In the genomic region with DNA sequence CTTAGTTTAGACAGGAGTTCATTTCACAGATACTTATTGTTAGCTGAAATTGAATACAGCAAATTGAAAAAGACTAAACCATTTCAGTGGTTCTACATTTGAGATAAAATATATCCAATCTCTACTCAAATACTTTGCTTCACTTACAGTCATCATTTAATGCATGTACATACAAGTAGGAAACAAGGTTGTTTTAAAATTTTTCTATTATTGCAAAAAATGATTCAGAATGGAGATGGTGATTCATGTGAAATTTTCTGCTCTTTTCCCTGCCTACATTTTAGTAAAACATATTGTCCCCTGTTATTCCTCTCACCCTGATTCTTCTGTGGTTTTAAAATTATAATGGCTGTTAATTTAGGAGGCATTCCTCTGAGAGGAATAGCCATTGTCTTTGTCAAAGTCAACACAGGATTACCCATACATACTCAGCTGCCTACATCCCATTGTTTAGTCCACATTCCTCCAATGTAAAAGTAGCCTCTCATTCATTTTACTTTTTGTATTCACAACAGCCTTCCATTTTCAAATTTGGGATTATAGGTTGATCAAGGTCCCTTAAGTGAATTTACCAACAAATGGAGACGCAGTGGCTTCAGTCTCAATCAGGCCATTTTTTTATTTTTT, we compare ENCODE assay signal across 22 cellular contexts.
DNase-seq lines count a peak whose midpoint lies in the region; ATAC-seq, FAIRE-seq and TF ChIP-seq lines count a peak whose summit lies in the region.
"Had no signal": no experiment of that assay in that cellular context is flagged by ENCODE, and none has a peak within 500 bp of the region (broad histone marks: within the 10 kb centered on the region; RNA-seq: fewer than 3 reads in every experiment).

No MANE protein-coding gene starts in this region.

- no peak overlapping the region for H3K18ac ChIP-seq in mesendoderm (ENCODE audit: low read length)

- peaks cover 25% of the 10 kb centered on the region for H3K9me3 ChIP-seq in HUES48 (ENCODE audit: control insufficient read depth, insufficient read depth, low read length)
- H3K9me3 ChIP-seq in kidney (ENCODE audit: control insufficient read depth in 1 of 2, low read length in 2 of 2), result no peaks in the 10 kb centered on the region

- H3K36me3 Mint-ChIP-seq in activated T-helper 17 cell treated with anti-CD3 and anti-CD28 coated beads, Interleukin-2, amount 50 U/mL, for 72 hours (ENCODE audit: low read depth), result no peaks in the 10 kb centered on the region
- H3K36me3 Mint-ChIP-seq: CD4-positive, alpha-beta memory T cell; IgD-negative memory B cell had no signal

- H3K4ac ChIP-seq in mesendoderm (ENCODE audit: low read depth, low read length), result no peak overlapping the region

- intact Hi-C loops in kidney (cut with DNase I), result no loop called here

- no CpG with 5 or more reads among the region's 1 CpG for WGBS in mesendoderm (ENCODE audit: extremely low coverage, insufficient coverage, low lambda C conversion rate)

- no peaks in the 10 kb centered on the region for H3K4me1 Mint-ChIP-seq in activated T-helper 17 cell treated with anti-CD3 and anti-CD28 coated beads, Interleukin-2, amount 50 U/mL, for 72 hours
- H3K4me1 Mint-ChIP-seq: CD4-positive, alpha-beta memory T cell had no signal

- H3K27ac ChIP-seq in HUES48 (ENCODE audit: low read depth, low read length) (peak overlapping the region; percentile 90), mesendoderm (ENCODE audit: low read depth, low read length) (no peak overlapping the region), kidney (ENCODE audit: low read depth in 2 of 2, low read length in 2 of 2) (no peak overlapping the region)
- H3K27ac ChIP-seq: KMS-11, RWPE1 had no signal

- no peaks in the 10 kb centered on the region for H3K36me3 ChIP-seq in HUES48 (ENCODE audit: control insufficient read depth, insufficient read depth, low read length)
- H3K36me3 ChIP-seq in bronchial epithelial cell (ENCODE audit: control insufficient read depth, insufficient read depth, low read length), result no peaks in the 10 kb centered on the region
- H3K36me3 ChIP-seq in mesendoderm (ENCODE audit: control insufficient read depth, insufficient read depth, low read length), result no peaks in the 10 kb centered on the region
- H3K36me3 ChIP-seq in kidney (ENCODE audit: control insufficient read depth in 1 of 2, insufficient read depth in 2 of 2, low read length in 2 of 2), result no peaks in the 10 kb centered on the region

- no peak overlapping the region for H2BK15ac ChIP-seq in mesendoderm (replicated peaks; ENCODE audit: low read depth)

- no peaks in the 10 kb centered on the region for H3K27me3 Mint-ChIP-seq in activated T-helper 17 cell treated with anti-CD3 and anti-CD28 coated beads, Interleukin-2, amount 50 U/mL, for 72 hours
- H3K27me3 Mint-ChIP-seq: CD4-positive, alpha-beta memory T cell; IgD-negative memory B cell had no signal

- H3K4me1 ChIP-seq in HUES48 (ENCODE audit: control insufficient read depth, insufficient read depth, low read length) (peaks cover 16% of the 10 kb centered on the region), mesendoderm (ENCODE audit: control insufficient read depth, low read depth, low read length) (no peaks in the 10 kb centered on the region), kidney (ENCODE audit: control insufficient read depth in 1 of 2, insufficient read depth in 1 of 2, low read depth in 1 of 2, low read length in 2 of 2) (no peaks in the 10 kb centered on the region)

- FAIRE-seq in bronchial epithelial cell (lab: Jason Lieb, UNC) (no peak), kidney (lab: Jason Lieb, UNC) (no peak)
- FAIRE-seq: G401.6 had no signal

- H3K9me3 Mint-ChIP-seq in activated T-helper 17 cell treated with anti-CD3 and anti-CD28 coated beads, Interleukin-2, amount 50 U/mL, for 72 hours, result peaks cover 6% of the 10 kb centered on the region

- H3K23ac ChIP-seq in mesendoderm (ENCODE audit: low read length), result no peak overlapping the region

- TF ChIP-seq CTCF in bronchial epithelial cell (IDR thresholded peaks at IDR 0.05; ENCODE audit: insufficient read depth, low read length, severe bottlenecking) (no peak), kidney (IDR thresholded peaks at IDR 0.05; ENCODE audit: borderline replicate concordance, extremely low read depth, insufficient read depth) (no peak)

- no peak overlapping the region; the same call in 1 of the 2 replicates for H3K4me3 ChIP-seq in HUES48 (ENCODE audit: low read depth, low read length)
- no peak overlapping the region for H3K4me3 ChIP-seq in bronchial epithelial cell (ENCODE audit: low read depth, low read length)
- no peak overlapping the region for H3K4me3 ChIP-seq in mesendoderm (ENCODE audit: low read length)
- H3K4me3 ChIP-seq in kidney (ENCODE audit: low read length in 2 of 2), result no peak overlapping the region

- H3K27ac Mint-ChIP-seq in activated T-helper 17 cell treated with anti-CD3 and anti-CD28 coated beads, Interleukin-2, amount 50 U/mL, for 72 hours, result no peak overlapping the region
- H3K27ac Mint-ChIP-seq: CD4-positive, alpha-beta memory T cell had no signal

- DNase-seq in bronchial epithelial cell (ENCODE audit: low read depth) (peak; percentile 55), iPS DF 19.7 (ENCODE audit: low read depth, low spot score) (peak; percentile 33), mesendoderm (peak; percentile 57), kidney (no peak)
- DNase-seq: C1 segment of cervical spinal cord; CD4-positive, alpha-beta memory T cell; COR-L47; NCI-H1048; NCI-H1417; NCI-H1694; NCI-H2029 treated with DMSO at 0.1 percent for 48 hours; NCI-H2227 treated with DMSO at 0.1 percent for 48 hours; NCI-H526 treated with DMSO at 0.1 percent for 48 hours; SHP77 had no signal

- H3K79me2 ChIP-seq in mesendoderm (ENCODE audit: control insufficient read depth, insufficient read depth, low read length), result no peaks in the 10 kb centered on the region

- no peak overlapping the region for H2BK5ac ChIP-seq in mesendoderm (ENCODE audit: low read length)

- H3K4me3 Mint-ChIP-seq in activated T-helper 17 cell treated with anti-CD3 and anti-CD28 coated beads, Interleukin-2, amount 50 U/mL, for 72 hours, result no peak overlapping the region
- H3K4me3 Mint-ChIP-seq: CD4-positive, alpha-beta memory T cell had no signal

- no peaks in the 10 kb centered on the region for H3K79me1 ChIP-seq in mesendoderm (ENCODE audit: low read length)

- no peak overlapping the region for H4K5ac ChIP-seq in mesendoderm (ENCODE audit: low read length)

- H3K4me2 ChIP-seq in mesendoderm (ENCODE audit: low read length), result no peak overlapping the region
- H3K4me2 ChIP-seq: KMS-11 had no signal

- no peak overlapping the region for H2BK120ac ChIP-seq in mesendoderm (ENCODE audit: low read depth, low read length)

- ATAC-seq in GM19328 (IDR thresholded peaks at IDR 0.05; ENCODE audit: unreplicated experiment), result no peak
- ATAC-seq in activated T-helper 17 cell treated with anti-CD3 and anti-CD28 coated beads, Interleukin-2, amount 50 U/mL, for 72 hours (replicated peaks), result no peak
- ATAC-seq: Panc1 had no signal

- no peak overlapping the region for H2AK5ac ChIP-seq in mesendoderm (ENCODE audit: low read length)

- H3K56ac ChIP-seq in mesendoderm (ENCODE audit: low read length), result no peak overlapping the region

- no peaks in the 10 kb centered on the region for H3K27me3 ChIP-seq in HUES48 (ENCODE audit: control insufficient read depth, insufficient read depth, low read length)
- H3K27me3 ChIP-seq in bronchial epithelial cell (ENCODE audit: control insufficient read depth, insufficient read depth, low read length), result no peaks in the 10 kb centered on the region
- H3K27me3 ChIP-seq in mesendoderm (ENCODE audit: insufficient read depth, low read length, poor library complexity), result no peaks in the 10 kb centered on the region

- H4K8ac ChIP-seq in mesendoderm (ENCODE audit: low read depth, low read length), result no peak overlapping the region

- no peak overlapping the region for H3K9ac ChIP-seq in HUES48 (ENCODE audit: low read depth, low read length)
- H3K9ac ChIP-seq in mesendoderm (ENCODE audit: low read length), result no peak overlapping the region
- H3K9ac ChIP-seq in kidney (ENCODE audit: low read length in 2 of 2), result no peak overlapping the region
- H3K9ac ChIP-seq: KMS-11 had no signal
